17 cellular contexts compared by ENCODE assay signal in the genomic region with DNA sequence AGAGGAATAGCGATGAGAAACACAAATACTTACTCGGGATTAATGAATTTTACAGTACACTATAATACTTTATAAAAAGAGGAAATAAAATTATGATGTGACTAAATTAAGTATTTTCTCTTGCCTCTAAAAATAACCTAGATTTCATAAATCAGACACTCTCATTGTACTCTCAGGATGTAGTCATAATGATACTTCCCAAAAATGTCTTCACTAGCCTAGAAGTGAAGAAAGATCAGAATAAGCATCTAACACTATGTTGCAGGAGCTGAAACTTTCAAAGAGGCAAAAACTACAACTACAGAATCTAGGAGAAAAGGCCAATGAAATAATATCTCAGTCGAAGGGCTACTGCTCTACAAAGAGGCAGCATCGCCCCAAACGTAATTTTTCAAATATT. TPM values are rescaled to one million over a fixed set of nuclear protein-coding genes. Genes with fewer than 3 reads are reported as not detected.
DNase-seq lines count a peak whose midpoint lies in the region; ATAC-seq, FAIRE-seq and TF ChIP-seq lines count a peak whose summit lies in the region.
"Had no signal": no experiment of that assay in that cellular context is flagged by ENCODE, and none has a peak within 500 bp of the region (broad histone marks: within the 10 kb centered on the region; RNA-seq: fewer than 3 reads in every experiment).

No MANE protein-coding gene starts in this region.

- no peak overlapping the region for H3K4me3 ChIP-seq in A549
- H3K4me3 ChIP-seq: coronary artery, GM23338, neural progenitor cell, sigmoid colon had no signal

- no peak overlapping the region for H3K27ac ChIP-seq in A549
- H3K27ac ChIP-seq: 22Rv1, coronary artery, epithelial cell of prostate, neural progenitor cell, sigmoid colon had no signal

- POLR2A ChIA-PET in A549 (lab: Yijun Ruan, JAX) = interaction anchor here (1.0 to 1.2 kb wide), 2 partner anchors 427 to 459 kb away, joined by 3 read pairs; no protein-coding TSS in a partner anchor

- TF ChIP-seq POLR2A in A549 (IDR thresholded peaks at IDR 0.05; ENCODE audit: low read length) = no peak

- no peak for DNase-seq in A549 (ENCODE audit: low read depth in 1 of 2, low spot score in 1 of 2)
- DNase-seq in NOMO-1 treated with dmso at 0.1 percent for 144 hours (lab: John Stamatoyannopoulos, UW; ENCODE audit: unreplicated experiment) = peak; percentile 64
- DNase-seq in NCI-H1092 (lab: John Stamatoyannopoulos, UW) = no peak
- DNase-seq in NCI-H1092 treated with DMSO at 0.1 percent for 48 hours (lab: John Stamatoyannopoulos, UW) = no peak
- no peak for DNase-seq in COLO668 (lab: John Stamatoyannopoulos, UW; ENCODE audit: unreplicated experiment)
- no peak for DNase-seq in anterior cingulate cortex (lab: John Stamatoyannopoulos, UW)
- DNase-seq: activated gamma-delta T cell; sigmoid colon; stimulated activated CD4-positive, alpha-beta T cell treated with anti-CD3 and anti-CD28 coated beads, Interleukin-4, amount 100 ng/mL, for 4 hours had no signal

- ATAC-seq in A549 (no peak), GM18868 (IDR thresholded peaks at IDR 0.05; ENCODE audit: unreplicated experiment) (peak; percentile 90), HG02973 (IDR thresholded peaks at IDR 0.05; ENCODE audit: unreplicated experiment) (peak; percentile 45)

- TF ChIP-seq EP300 in A549 (IDR thresholded peaks at IDR 0.05) = no peak

- H3K4me1 ChIP-seq in A549 = peaks cover 10% of the 10 kb centered on the region
- H3K4me1 ChIP-seq: neural progenitor cell had no signal

- no peak overlapping the region for H3K4me2 ChIP-seq in A549
- H3K4me2 ChIP-seq: GM23338, neural progenitor cell, SK-N-SH had no signal

- FAIRE-seq in A549 (lab: Jason Lieb, UNC) = peak; percentile 13

- CTCF ChIA-PET in A549 (lab: Yijun Ruan, JAX) = interaction anchor here (0.6 to 2.0 kb wide), 5 partner anchors 20 to 458 kb away, joined by 3 to 10 read pairs (median 4); no protein-coding TSS in a partner anchor

- H3K9me3 ChIP-seq in A549 = no peaks in the 10 kb centered on the region
- H3K9me3 ChIP-seq: sigmoid colon, SK-N-SH had no signal

- no peak for TF ChIP-seq CTCF in A549 (IDR thresholded peaks at IDR 0.05)

- no peak for TF ChIP-seq RAD21 in A549 (conservative IDR thresholded peaks at IDR 0.05 in 1 of 2, IDR thresholded peaks at IDR 0.05 in 1 of 2)

- 39% methylated on average over 5 of the region's 5 CpGs for WGBS in A549 (ENCODE audit: missing lambda C conversion rate)

TF ChIP-seq in A549, 52 proteins besides CTCF, POLR2A, EP300 and RAD21:
- TF ChIP-seq, protein P1, sequence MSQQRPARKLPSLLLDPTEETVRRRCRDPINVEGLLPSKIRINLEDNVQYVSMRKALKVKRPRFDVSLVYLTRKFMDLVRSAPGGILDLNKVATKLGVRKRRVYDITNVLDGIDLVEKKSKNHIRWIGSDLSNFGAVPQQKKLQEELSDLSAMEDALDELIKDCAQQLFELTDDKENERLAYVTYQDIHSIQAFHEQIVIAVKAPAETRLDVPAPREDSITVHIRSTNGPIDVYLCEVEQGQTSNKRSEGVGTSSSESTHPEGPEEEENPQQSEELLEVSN (IDR thresholded peaks at IDR 0.05; ENCODE audit: borderline replicate concordance, low read depth) = no peak
- TF ChIP-seq, protein P2, sequence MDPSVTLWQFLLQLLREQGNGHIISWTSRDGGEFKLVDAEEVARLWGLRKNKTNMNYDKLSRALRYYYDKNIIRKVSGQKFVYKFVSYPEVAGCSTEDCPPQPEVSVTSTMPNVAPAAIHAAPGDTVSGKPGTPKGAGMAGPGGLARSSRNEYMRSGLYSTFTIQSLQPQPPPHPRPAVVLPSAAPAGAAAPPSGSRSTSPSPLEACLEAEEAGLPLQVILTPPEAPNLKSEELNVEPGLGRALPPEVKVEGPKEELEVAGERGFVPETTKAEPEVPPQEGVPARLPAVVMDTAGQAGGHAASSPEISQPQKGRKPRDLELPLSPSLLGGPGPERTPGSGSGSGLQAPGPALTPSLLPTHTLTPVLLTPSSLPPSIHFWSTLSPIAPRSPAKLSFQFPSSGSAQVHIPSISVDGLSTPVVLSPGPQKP (IDR thresholded peaks at IDR 0.05; ENCODE audit: low read depth, low read length) = no peak
- TF ChIP-seq RNF2 (IDR thresholded peaks at IDR 0.05; ENCODE audit: borderline replicate concordance, low read depth) (no peak), FOSB (CRISPR knock-in tag; IDR thresholded peaks at IDR 0.05) (no peak), CBX2 (IDR thresholded peaks at IDR 0.05; ENCODE audit: borderline replicate concordance, low read depth) (no peak), JUN (IDR thresholded peaks at IDR 0.05) (no peak), HOXB5 (CRISPR knock-in tag; IDR thresholded peaks at IDR 0.05) (no peak), BHLHE40 (IDR thresholded peaks at IDR 0.05; ENCODE audit: low read depth, low read length) (no peak), HOXA7 (CRISPR knock-in tag; IDR thresholded peaks at IDR 0.05) (no peak), POLR2AphosphoS2 (conservative IDR thresholded peaks at IDR 0.05; ENCODE audit: low read length) (no peak), FOSL2 (IDR thresholded peaks at IDR 0.05) (no peak), FOSL2 (CRISPR knock-in tag; IDR thresholded peaks at IDR 0.05) (no peak), NFE2L2 (conservative IDR thresholded peaks at IDR 0.05; ENCODE audit: low read length) (no peak)
- TF ChIP-seq, protein P3, sequence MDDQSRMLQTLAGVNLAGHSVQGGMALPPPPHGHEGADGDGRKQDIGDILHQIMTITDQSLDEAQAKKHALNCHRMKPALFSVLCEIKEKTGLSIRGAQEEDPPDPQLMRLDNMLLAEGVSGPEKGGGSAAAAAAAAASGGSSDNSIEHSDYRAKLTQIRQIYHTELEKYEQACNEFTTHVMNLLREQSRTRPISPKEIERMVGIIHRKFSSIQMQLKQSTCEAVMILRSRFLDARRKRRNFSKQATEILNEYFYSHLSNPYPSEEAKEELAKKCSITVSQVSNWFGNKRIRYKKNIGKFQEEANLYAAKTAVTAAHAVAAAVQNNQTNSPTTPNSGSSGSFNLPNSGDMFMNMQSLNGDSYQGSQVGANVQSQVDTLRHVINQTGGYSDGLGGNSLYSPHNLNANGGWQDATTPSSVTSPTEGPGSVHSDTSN (IDR thresholded peaks at IDR 0.05) = no peak
- TF ChIP-seq, protein P4, sequence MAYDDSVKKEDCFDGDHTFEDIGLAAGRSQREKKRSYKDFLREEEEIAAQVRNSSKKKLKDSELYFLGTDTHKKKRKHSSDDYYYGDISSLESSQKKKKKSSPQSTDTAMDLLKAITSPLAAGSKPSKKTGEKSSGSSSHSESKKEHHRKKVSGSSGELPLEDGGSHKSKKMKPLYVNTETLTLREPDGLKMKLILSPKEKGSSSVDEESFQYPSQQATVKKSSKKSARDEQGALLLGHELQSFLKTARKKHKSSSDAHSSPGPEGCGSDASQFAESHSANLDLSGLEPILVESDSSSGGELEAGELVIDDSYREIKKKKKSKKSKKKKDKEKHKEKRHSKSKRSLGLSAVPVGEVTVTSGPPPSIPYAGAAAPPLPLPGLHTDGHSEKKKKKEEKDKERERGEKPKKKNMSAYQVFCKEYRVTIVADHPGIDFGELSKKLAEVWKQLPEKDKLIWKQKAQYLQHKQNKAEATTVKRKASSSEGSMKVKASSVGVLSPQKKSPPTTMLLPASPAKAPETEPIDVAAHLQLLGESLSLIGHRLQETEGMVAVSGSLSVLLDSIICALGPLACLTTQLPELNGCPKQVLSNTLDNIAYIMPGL (CRISPR knock-in tag; IDR thresholded peaks at IDR 0.05; ENCODE audit: borderline replicate concordance) = no peak
- TF ChIP-seq, protein P5, sequence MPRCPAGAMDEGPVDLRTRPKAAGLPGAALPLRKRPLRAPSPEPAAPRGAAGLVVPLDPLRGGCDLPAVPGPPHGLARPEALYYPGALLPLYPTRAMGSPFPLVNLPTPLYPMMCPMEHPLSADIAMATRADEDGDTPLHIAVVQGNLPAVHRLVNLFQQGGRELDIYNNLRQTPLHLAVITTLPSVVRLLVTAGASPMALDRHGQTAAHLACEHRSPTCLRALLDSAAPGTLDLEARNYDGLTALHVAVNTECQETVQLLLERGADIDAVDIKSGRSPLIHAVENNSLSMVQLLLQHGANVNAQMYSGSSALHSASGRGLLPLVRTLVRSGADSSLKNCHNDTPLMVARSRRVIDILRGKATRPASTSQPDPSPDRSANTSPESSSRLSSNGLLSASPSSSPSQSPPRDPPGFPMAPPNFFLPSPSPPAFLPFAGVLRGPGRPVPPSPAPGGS (IDR thresholded peaks at IDR 0.05) = no peak
- TF ChIP-seq, protein P6, sequence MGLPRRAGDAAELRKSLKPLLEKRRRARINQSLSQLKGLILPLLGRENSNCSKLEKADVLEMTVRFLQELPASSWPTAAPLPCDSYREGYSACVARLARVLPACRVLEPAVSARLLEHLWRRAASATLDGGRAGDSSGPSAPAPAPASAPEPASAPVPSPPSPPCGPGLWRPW (IDR thresholded peaks at IDR 0.05) = no peak
TF ChIP-seq in A549: peak in this region for 0.

RNA-seq across cellular contexts. Expression of a gene that starts 49.4 kb away (rescaled TPM):
- polyA plus RNA-seq in A549 (2011; rRNA removed) = 29.8 and 34.2 TPM in 2 replicates
- 13.5 and 13.8 TPM in 2 replicates for polyA plus RNA-seq in A549 (2012; cell fraction: cytosol; rRNA removed)
- polyA plus RNA-seq in A549 (2012; cell fraction: nucleus; rRNA removed) = 22.1 and 22.4 TPM in 2 replicates
- 17.6 to 19.3 TPM (median 19.2 TPM) in 3 replicates for polyA plus RNA-seq in A549 (2017; fragmentation: RNase III; extraction: RNeasy Plus Mini Kit Qiagen cat#74134 plus additional on column Dnase treatment)
- 20.9 and 28.3 TPM in 2 replicates for polyA minus RNA-seq in A549 (2011; rRNA and poly(A)+ RNA removed)

Comparison
In these comparisons a context has a peak if more than half of its experiments do, and no peak if none do; other contexts are left out.
1. ATAC-seq: peak in GM18868 (single experiment) and HG02973 (single experiment); none in A549 (0 of 2).